Comparison of ENCODE assay signal across 23 cellular contexts in genomic region chrX:6053126-6053625, GRCh38.
DNase-seq lines count a peak whose midpoint lies in the region; ATAC-seq lines count a peak whose summit lies in the region.
"Had no signal": no experiment of that assay in that cellular context is flagged by ENCODE, and none has a peak within 500 bp of the region (broad histone marks: within the 10 kb centered on the region; RNA-seq: fewer than 3 reads in every experiment).

No MANE protein-coding gene starts in this region.

- H3K4me3 Mint-ChIP-seq in activated CD8-positive, alpha-beta memory T cell treated with anti-CD3 and anti-CD28 coated beads, Interleukin-2, amount 10 ng/mL, durations not matched to agents 7 days and 5 days, result no peak overlapping the region
- H3K4me3 Mint-ChIP-seq in activated T-cell treated with anti-CD3 and anti-CD28 coated beads, Interleukin-2, amount 50 U/mL, for 72 hours, result no peak overlapping the region
- H3K4me3 Mint-ChIP-seq: activated CD4-positive, alpha-beta T cell treated with anti-CD3 and anti-CD28 coated beads, Interleukin-2, amount 10 ng/mL, durations not matched to agents 24 days and 14 days; activated naive CD8-positive, alpha-beta T cell treated with anti-CD3 and anti-CD28 coated beads for 36 hours; activated T-helper 17 cell treated with anti-CD3 and anti-CD28 coated beads, Interleukin-2, amount 50 U/mL, for 72 hours; CD4-positive, alpha-beta memory T cell; dendritic cell treated with granulocyte-macrophage colony-stimulating factor and Interleukin-4, amounts not matched to agents 40 ng/mL and 50 ng/mL, for 4 days; neural crest cell; stimulated activated naive CD8-positive, alpha-beta T cell treated with anti-CD3 and anti-CD28 coated beads, Interleukin-15, Interleukin-2, amounts not matched to agents 100 ng/mL and 50 ng/mL, for 24 hours had no signal

- peaks cover 3% of the 10 kb centered on the region for H3K9me3 Mint-ChIP-seq in activated CD8-positive, alpha-beta memory T cell treated with anti-CD3 and anti-CD28 coated beads, Interleukin-2, amount 10 ng/mL, durations not matched to agents 7 days and 5 days (ENCODE audit: low read depth)
- no peaks in the 10 kb centered on the region for H3K9me3 Mint-ChIP-seq in activated T-cell treated with anti-CD3 and anti-CD28 coated beads, Interleukin-2, amount 50 U/mL, for 72 hours
- H3K9me3 Mint-ChIP-seq: activated CD4-positive, alpha-beta T cell treated with anti-CD3 and anti-CD28 coated beads, Interleukin-2, amount 10 ng/mL, durations not matched to agents 24 days and 14 days; activated naive CD8-positive, alpha-beta T cell treated with anti-CD3 and anti-CD28 coated beads for 36 hours; activated T-helper 17 cell treated with anti-CD3 and anti-CD28 coated beads, Interleukin-2, amount 50 U/mL, for 72 hours; dendritic cell treated with granulocyte-macrophage colony-stimulating factor and Interleukin-4, amounts not matched to agents 40 ng/mL and 50 ng/mL, for 4 days; stimulated activated naive CD8-positive, alpha-beta T cell treated with anti-CD3 and anti-CD28 coated beads, Interleukin-15, Interleukin-2, amounts not matched to agents 100 ng/mL and 50 ng/mL, for 24 hours had no signal

- DNase-seq in DMS79 (lab: John Stamatoyannopoulos, UW) (peak; percentile 53), NCI-H128 (lab: John Stamatoyannopoulos, UW; ENCODE audit: unreplicated experiment) (peak; percentile 77), NCI-H748 (lab: John Stamatoyannopoulos, UW; ENCODE audit: unreplicated experiment) (peak; percentile 90), medulla oblongata (ENCODE audit: extremely low spot score) (peak; percentile 7)
- no peak for DNase-seq in activated CD8-positive, alpha-beta memory T cell treated with anti-CD3 and anti-CD28 coated beads, Interleukin-2, amount 10 ng/mL, durations not matched to agents 7 days and 5 days
- no peak for DNase-seq in NK-92 treated with Interleukin-12 subunit alpha and Interleukin-12 subunit beta, amount 100 ng/mL, for 24 hours (lab: John Stamatoyannopoulos, UW)
- DNase-seq in stimulated activated naive CD4-positive, alpha-beta T cell treated with Interleukin-2 at 50 U/mL for 16 hours (lab: John Stamatoyannopoulos, UW), result no peak
- no peak for DNase-seq in activated T-cell treated with anti-CD3 and anti-CD28 coated beads, Interleukin-2, amount 50 U/mL, for 72 hours
- DNase-seq: activated CD4-positive, alpha-beta T cell treated with anti-CD3 and anti-CD28 coated beads, Interleukin-2, amount 10 ng/mL, durations not matched to agents 24 days and 14 days; activated naive CD8-positive, alpha-beta T cell treated with anti-CD3 and anti-CD28 coated beads for 36 hours; brain microvascular endothelial cell; CD4-positive, alpha-beta memory T cell; heart left ventricle; left ventricle myocardium inferior; NCI-H2029; NCI-H82; stimulated activated CD4-positive, alpha-beta T cell treated with anti-CD3 and anti-CD28 coated beads, Interleukin-4, amount 100 ng/mL, for 1 hour; transverse colon had no signal

- no peaks in the 10 kb centered on the region for H3K27me3 Mint-ChIP-seq in activated CD8-positive, alpha-beta memory T cell treated with anti-CD3 and anti-CD28 coated beads, Interleukin-2, amount 10 ng/mL, durations not matched to agents 7 days and 5 days
- H3K27me3 Mint-ChIP-seq in activated T-cell treated with anti-CD3 and anti-CD28 coated beads, Interleukin-2, amount 50 U/mL, for 72 hours (ENCODE audit: low read depth), result no peaks in the 10 kb centered on the region
- H3K27me3 Mint-ChIP-seq: activated CD4-positive, alpha-beta T cell treated with anti-CD3 and anti-CD28 coated beads, Interleukin-2, amount 10 ng/mL, durations not matched to agents 24 days and 14 days; activated naive CD8-positive, alpha-beta T cell treated with anti-CD3 and anti-CD28 coated beads for 36 hours; activated T-helper 17 cell treated with anti-CD3 and anti-CD28 coated beads, Interleukin-2, amount 50 U/mL, for 72 hours; CD4-positive, alpha-beta memory T cell; dendritic cell treated with granulocyte-macrophage colony-stimulating factor and Interleukin-4, amounts not matched to agents 40 ng/mL and 50 ng/mL, for 4 days; stimulated activated naive CD8-positive, alpha-beta T cell treated with anti-CD3 and anti-CD28 coated beads, Interleukin-15, Interleukin-2, amounts not matched to agents 100 ng/mL and 50 ng/mL, for 24 hours had no signal

- no peaks in the 10 kb centered on the region for H3K4me1 Mint-ChIP-seq in activated CD8-positive, alpha-beta memory T cell treated with anti-CD3 and anti-CD28 coated beads, Interleukin-2, amount 10 ng/mL, durations not matched to agents 7 days and 5 days
- H3K4me1 Mint-ChIP-seq in activated T-cell treated with anti-CD3 and anti-CD28 coated beads, Interleukin-2, amount 50 U/mL, for 72 hours (ENCODE audit: low read depth), result no peaks in the 10 kb centered on the region
- H3K4me1 Mint-ChIP-seq: activated CD4-positive, alpha-beta T cell treated with anti-CD3 and anti-CD28 coated beads, Interleukin-2, amount 10 ng/mL, durations not matched to agents 24 days and 14 days; activated naive CD8-positive, alpha-beta T cell treated with anti-CD3 and anti-CD28 coated beads for 36 hours; activated T-helper 17 cell treated with anti-CD3 and anti-CD28 coated beads, Interleukin-2, amount 50 U/mL, for 72 hours; CD4-positive, alpha-beta memory T cell had no signal

- no peak for ATAC-seq in activated CD8-positive, alpha-beta memory T cell treated with anti-CD3 and anti-CD28 coated beads, Interleukin-2, amount 10 ng/mL, durations not matched to agents 7 days and 5 days
- no peak for ATAC-seq in activated T-cell treated with anti-CD3 and anti-CD28 coated beads, Interleukin-2, amount 50 U/mL, for 72 hours (replicated peaks in 1 of 2)
- ATAC-seq: activated T-helper 17 cell treated with anti-CD3 and anti-CD28 coated beads, Interleukin-2, amount 50 U/mL, for 72 hours; HCT116; heart left ventricle had no signal

- no peaks in the 10 kb centered on the region for H3K36me3 Mint-ChIP-seq in activated CD8-positive, alpha-beta memory T cell treated with anti-CD3 and anti-CD28 coated beads, Interleukin-2, amount 10 ng/mL, durations not matched to agents 7 days and 5 days
- H3K36me3 Mint-ChIP-seq in activated T-cell treated with anti-CD3 and anti-CD28 coated beads, Interleukin-2, amount 50 U/mL, for 72 hours (ENCODE audit: insufficient read depth in 2 of 2), result no peaks in the 10 kb centered on the region
- H3K36me3 Mint-ChIP-seq: activated naive CD8-positive, alpha-beta T cell treated with anti-CD3 and anti-CD28 coated beads for 36 hours; CD4-positive, alpha-beta memory T cell had no signal

- CTCF ChIA-PET in activated CD8-positive, alpha-beta memory T cell treated with anti-CD3 and anti-CD28 coated beads, Interleukin-2, amount 10 ng/mL, durations not matched to agents 7 days and 5 days (lab: Charles Lee), result no interaction called here

- no peak overlapping the region for H3K27ac Mint-ChIP-seq in activated CD8-positive, alpha-beta memory T cell treated with anti-CD3 and anti-CD28 coated beads, Interleukin-2, amount 10 ng/mL, durations not matched to agents 7 days and 5 days
- H3K27ac Mint-ChIP-seq in activated T-cell treated with anti-CD3 and anti-CD28 coated beads, Interleukin-2, amount 50 U/mL, for 72 hours, result no peak overlapping the region
- H3K27ac Mint-ChIP-seq: activated CD4-positive, alpha-beta T cell treated with anti-CD3 and anti-CD28 coated beads, Interleukin-2, amount 10 ng/mL, durations not matched to agents 24 days and 14 days; activated naive CD8-positive, alpha-beta T cell treated with anti-CD3 and anti-CD28 coated beads for 36 hours; activated T-helper 17 cell treated with anti-CD3 and anti-CD28 coated beads, Interleukin-2, amount 50 U/mL, for 72 hours; CD4-positive, alpha-beta memory T cell; dendritic cell treated with granulocyte-macrophage colony-stimulating factor and Interleukin-4, amounts not matched to agents 40 ng/mL and 50 ng/mL, for 4 days; stimulated activated naive CD8-positive, alpha-beta T cell treated with anti-CD3 and anti-CD28 coated beads, Interleukin-15, Interleukin-2, amounts not matched to agents 100 ng/mL and 50 ng/mL, for 24 hours had no signal

Comparison
In these comparisons a context has a peak if more than half of its experiments do, and no peak if none do; other contexts are left out.
1. DNase-seq: peak in DMS79 (single experiment), NCI-H128 (single experiment), NCI-H748 (single experiment) and medulla oblongata (single experiment); none in activated CD8-positive, alpha-beta memory T cell treated with anti-CD3 and anti-CD28 coated beads, Interleukin-2, amount 10 ng/mL, durations not matched to agents 7 days and 5 days (single experiment), NK-92 treated with Interleukin-12 subunit alpha and Interleukin-12 subunit beta, amount 100 ng/mL, for 24 hours (single experiment), stimulated activated naive CD4-positive, alpha-beta T cell treated with Interleukin-2 at 50 U/mL for 16 hours (single experiment) and activated T-cell treated with anti-CD3 and anti-CD28 coated beads, Interleukin-2, amount 50 U/mL, for 72 hours (0 of 2).